In the genomic region with DNA sequence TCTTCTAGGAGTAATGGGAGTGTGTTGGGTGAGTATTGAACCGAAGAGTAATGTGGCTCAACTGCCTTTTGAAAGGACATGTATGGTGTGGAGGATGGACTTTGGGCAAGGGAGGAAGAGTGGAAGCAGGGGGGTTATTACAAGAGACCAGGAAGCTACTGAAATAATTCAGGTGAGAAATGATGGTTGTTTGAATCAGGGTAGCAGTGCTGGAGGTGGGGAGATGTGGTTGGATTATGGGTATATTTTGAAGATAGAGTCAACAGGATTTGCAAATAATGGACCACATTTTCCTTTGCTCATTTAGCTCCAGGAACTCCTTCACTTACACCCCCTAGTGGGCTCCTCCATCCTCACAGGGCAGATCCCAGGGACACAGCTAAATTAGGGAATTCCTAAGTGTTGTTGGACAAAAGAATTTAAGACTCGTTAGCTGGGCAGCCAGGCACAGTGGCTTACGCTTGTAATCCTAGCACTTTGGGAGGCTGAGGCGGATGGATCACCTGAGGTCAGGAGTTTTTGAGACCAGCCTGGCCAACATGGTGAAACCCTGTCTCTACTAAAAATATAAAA, we compare ENCODE assay signal across 8 cellular contexts. TPM values are rescaled to one million over a fixed set of nuclear protein-coding genes. Genes with fewer than 3 reads are reported as not detected.
DNase-seq lines count a peak whose midpoint lies in the region; ATAC-seq and TF ChIP-seq lines count a peak whose summit lies in the region.

No MANE protein-coding gene starts in this region.

- peaks cover 19% of the 10 kb centered on the region for H3K27me3 Mint-ChIP-seq in H9 (ENCODE audit: low read depth)

- H2BK5ac ChIP-seq in H9 (ENCODE audit: insufficient read length, low read length) = no peak overlapping the region

- H3K4me3 ChIP-seq in ascending aorta = no peak overlapping the region
- no peak overlapping the region for H3K4me3 ChIP-seq in left lung

- intact Hi-C loops in ascending aorta (cut with DNase I) (loop anchor here (5.0 kb wide), 1 partner anchor 182 kb away; the partner anchor contains the start of gene CYSTM1), left lung (cut with DNase I) (no loop called here)

- H2AK5ac ChIP-seq in H9 (ENCODE audit: insufficient read length, low read length) = no peak overlapping the region

- H3K27ac Mint-ChIP-seq in H9 = peak overlapping the region in 1 of 3 experiments; percentile 67; a peak in 2 of 7 replicates

- H2AFZ ChIP-seq in H9 (ENCODE audit: low read length) = no peak overlapping the region

- H3K23ac ChIP-seq in H9 (ENCODE audit: insufficient read length, low read depth, low read length) = no peak overlapping the region

- no peak overlapping the region for H3K4ac ChIP-seq in H9 (ENCODE audit: low read depth, low read length)

- H3K9me3 ChIP-seq in H9 (ENCODE audit: control insufficient read depth, low read depth, low read length) (no peaks in the 10 kb centered on the region), ascending aorta (no peaks in the 10 kb centered on the region), left lung (no peaks in the 10 kb centered on the region)

- H3K79me2 ChIP-seq in H9 (ENCODE audit: insufficient read depth, low read length) = no peaks in the 10 kb centered on the region

- H3K27me3 ChIP-seq in H9 (ENCODE audit: insufficient read depth, low read length) (no peaks in the 10 kb centered on the region), ascending aorta (no peaks in the 10 kb centered on the region), left lung (no peaks in the 10 kb centered on the region)

- no peak overlapping the region for H3K9ac ChIP-seq in H9 (ENCODE audit: extremely low read depth, insufficient read length, low read length)

- no peak overlapping the region for H3K14ac ChIP-seq in H9 (ENCODE audit: insufficient read depth, low read length)

- peaks cover 4% of the 10 kb centered on the region for H3K23me2 ChIP-seq in H9 (ENCODE audit: insufficient read length, low read depth, low read length, poor library complexity, severe bottlenecking)

- H3K56ac ChIP-seq in H9 (ENCODE audit: insufficient read length, low read depth, low read length) = no peak overlapping the region

- peak; percentile 64 for TF ChIP-seq CTCF in H9 (conservative IDR thresholded peaks at IDR 0.05)
- peak in 1 of 3 experiments; percentile 10 for TF ChIP-seq CTCF in ascending aorta (IDR thresholded peaks at IDR 0.05)
- peak in 1 of 2 donors; percentile 23 for TF ChIP-seq CTCF in left lung (IDR thresholded peaks at IDR 0.05)

- no peak overlapping the region for H3T11ph ChIP-seq in H9 (ENCODE audit: low read length)

- H3K27ac ChIP-seq in H9 (ENCODE audit: insufficient read length, low read depth, low read length) (no peak overlapping the region), ascending aorta (no peak overlapping the region), left lung (no peak overlapping the region)

- no peaks in the 10 kb centered on the region for H4K20me1 ChIP-seq in H9 (ENCODE audit: control insufficient read depth, insufficient read depth, insufficient read length)

- WGBS in H9 (ENCODE audit: extremely low coverage, insufficient read length, low lambda C conversion rate) = no CpG with 5 or more reads among the region's 4 CpGs

- no peak overlapping the region for H3K18ac ChIP-seq in H9 (ENCODE audit: insufficient read length, low read depth, low read length)

- H2BK120ac ChIP-seq in H9 (ENCODE audit: low read depth, low read length, poor library complexity, severe bottlenecking) = no peak overlapping the region

- H2BK12ac ChIP-seq in H9 (ENCODE audit: insufficient read length, low read depth, low read length) = no peak overlapping the region

- DNase-seq in AG08396 (ENCODE audit: low spot score) (peak; percentile 69), H9 (peak; percentile 72), T1000 (lab: John Stamatoyannopoulos, UW) (peak; percentile 8), iPS-NIHi11 (ENCODE audit: low spot score) (peak; percentile 65), ascending aorta (ENCODE audit: low spot score in 2 of 2) (no peak), left lung (no peak), NCI-H2029 treated with DMSO at 0.1 percent for 48 hours (lab: John Stamatoyannopoulos, UW) (no peak)
- no peak for DNase-seq in stimulated activated CD4-positive, alpha-beta T cell treated with anti-CD3 and anti-CD28 coated beads, Interleukin-15, amount 100 ng/mL, for 24 hours

- H3K4me3 Mint-ChIP-seq in H9 = 0 out of 5 replicates have a peak overlapping the region, but pooled peaks of 1 of the 2 experiments have one; percentile 8

- H4K8ac ChIP-seq in H9 (replicated peaks; ENCODE audit: insufficient read length, low read depth, low read length) = no peak overlapping the region

- no peaks in the 10 kb centered on the region; a peak in 1 of 5 replicates for H3K9me3 Mint-ChIP-seq in H9

- H3K79me1 ChIP-seq in H9 (ENCODE audit: insufficient read depth, low read depth, low read length, poor library complexity, severe bottlenecking) = no peaks in the 10 kb centered on the region

- no peaks in the 10 kb centered on the region; the same call in 1 of the 2 replicates for H3K4me1 ChIP-seq in H9 (ENCODE audit: insufficient read depth, low read length)
- peaks cover 0 to 7% of the 10 kb centered on the region in 2 donors for H3K4me1 ChIP-seq in ascending aorta
- peaks cover 5 to 21% of the 10 kb centered on the region in 2 donors for H3K4me1 ChIP-seq in left lung

- no peak overlapping the region for H2BK20ac ChIP-seq in H9 (ENCODE audit: low read depth, low read length, poor library complexity, severe bottlenecking)

- no peak overlapping the region for H3K4me2 ChIP-seq in H9 (ENCODE audit: insufficient read depth, insufficient read length, low read length)

- H4K5ac ChIP-seq in H9 (ENCODE audit: insufficient read length, low read depth, low read length) = no peak overlapping the region

- no peaks in the 10 kb centered on the region for H3K36me3 Mint-ChIP-seq in H9 (ENCODE audit: insufficient read depth in 1 of 3, low read depth in 3 of 3)

- H2BK15ac ChIP-seq in H9 (ENCODE audit: low read depth, low read length) = no peak overlapping the region

- peaks cover 5 to 23% of the 10 kb centered on the region in 2 experiments; a peak in 3 of 4 replicates for H3K4me1 Mint-ChIP-seq in H9

- no peak for ATAC-seq in left lung

- H3K36me3 ChIP-seq in ascending aorta = no peaks in the 10 kb centered on the region
- H3K36me3 ChIP-seq in left lung = no peaks in the 10 kb centered on the region

- H4K91ac ChIP-seq in H9 (ENCODE audit: insufficient read length, low read depth, low read length) = no peak overlapping the region

RNA-seq across cellular contexts. Expression of gene SLC4A9, which starts 1.2 kb away (rescaled TPM):
- total RNA-seq in H9 (2021) = 0.07 TPM in 1 of 2 replicates, not detected in the other
- not detected for total RNA-seq in ascending aorta
- not detected for total RNA-seq in left lung

RNA-seq across cellular contexts. Expression of gene HBEGF, which starts 12.4 kb away (rescaled TPM):
- total RNA-seq in H9 (2021) (2.4 and 2.5 TPM in 2 replicates), ascending aorta (3.0 TPM), left lung (10 to 100 TPM; 18.1 to 33.8 TPM)

RNA-seq across cellular contexts. Expression of gene ANKHD1, which starts 42.8 kb away (rescaled TPM):
- total RNA-seq in H9 (2021) = 102 and 105 TPM in 2 replicates
- 73.4 TPM for total RNA-seq in ascending aorta
- total RNA-seq in left lung = 100 to 1,000 TPM; 104 to 136 TPM

RNA-seq across cellular contexts. Expression of gene PFDN1, which starts 55.9 kb away (rescaled TPM):
- total RNA-seq in H9 (2021) (56.2 and 58.3 TPM in 2 replicates), ascending aorta (135 TPM), left lung (10 to 100 TPM; 45.7 to 55.5 TPM)

Comparison
In these comparisons a context has a peak if more than half of its experiments do, and no peak if none do; other contexts are left out.
1. DNase-seq: peak in AG08396 (single experiment), H9 (single experiment), T1000 (single experiment) and iPS-NIHi11 (single experiment); none in ascending aorta (0 of 2), left lung (0 of 2), stimulated activated CD4-positive, alpha-beta T cell treated with anti-CD3 and anti-CD28 coated beads, Interleukin-15, amount 100 ng/mL, for 24 hours (single experiment) and NCI-H2029 treated with DMSO at 0.1 percent for 48 hours (single experiment).